10 cellular contexts compared by ENCODE assay signal in the genomic region with DNA sequence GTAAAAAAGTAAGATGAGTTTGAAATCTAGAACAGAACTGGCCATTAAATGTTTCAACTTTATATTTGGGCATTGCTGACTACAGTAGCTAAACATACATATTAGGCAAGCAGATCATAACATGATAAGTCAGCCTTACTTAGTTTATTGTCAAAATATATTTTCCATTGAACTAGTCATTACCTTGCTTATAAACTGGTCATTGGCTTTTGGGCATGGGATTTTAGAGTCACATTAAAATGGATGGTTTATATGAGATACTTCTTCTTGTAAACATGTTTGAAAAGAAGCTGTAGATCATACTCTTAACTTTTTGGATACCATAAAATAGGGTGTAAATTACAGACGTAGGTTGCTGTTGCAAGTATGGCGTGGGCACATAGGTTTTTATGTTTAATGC. TPM values are rescaled to one million over a fixed set of nuclear protein-coding genes. Genes with fewer than 3 reads are reported as not detected.
DNase-seq lines count a peak whose midpoint lies in the region; ATAC-seq, FAIRE-seq and TF ChIP-seq lines count a peak whose summit lies in the region.
"Had no signal": no experiment of that assay in that cellular context is flagged by ENCODE, and none has a peak within 500 bp of the region (broad histone marks: within the 10 kb centered on the region; RNA-seq: fewer than 3 reads in every experiment).

No MANE protein-coding gene starts in this region.

- dilution Hi-C loops in keratinocyte (cut with MboI; ENCODE audit: extremely low pct_ligation_motif_present, low sequenced_read_pairs) = no loop called here

- DNase-seq in activated CD8-positive, alpha-beta memory T cell treated with anti-CD3 and anti-CD28 coated beads, Interleukin-2, amount 10 ng/mL, durations not matched to agents 7 days and 5 days = no peak
- DNase-seq in activated CD8-positive, alpha-beta memory T cell treated with anti-CD3 and anti-CD28 coated beads for 24 hours = no peak
- DNase-seq in keratinocyte (ENCODE audit: low read depth, low spot score) (no peak), HTR-8/SVneo (ENCODE audit: insufficient read length, low spot score) (no peak)
- DNase-seq: cerebellar nuclear complex, H7 had no signal

- peaks cover 74% of the 10 kb centered on the region for H3K79me2 ChIP-seq in keratinocyte (ENCODE audit: control insufficient read depth, insufficient read depth, low read length)

- H3K27me3 ChIP-seq in keratinocyte (ENCODE audit: control insufficient read depth, extremely low read depth, insufficient read depth, low read length) (no peaks in the 10 kb centered on the region), thymus (ENCODE audit: control insufficient read depth, insufficient read depth) (no peaks in the 10 kb centered on the region)

- peak overlapping the region; percentile 67 for H3K27ac ChIP-seq in keratinocyte (ENCODE audit: control insufficient read depth, insufficient read depth, low read length)
- H3K27ac ChIP-seq in thymus (ENCODE audit: low read depth) = no peak overlapping the region

- no peaks in the 10 kb centered on the region for H3K9me1 ChIP-seq in keratinocyte (ENCODE audit: control insufficient read depth, extremely low read depth, insufficient read depth, low read length)

- CTCF ChIA-PET in activated CD8-positive, alpha-beta memory T cell treated with anti-CD3 and anti-CD28 coated beads, Interleukin-2, amount 10 ng/mL, durations not matched to agents 7 days and 5 days (lab: Charles Lee) = interaction anchor here (1.0 kb wide), 1 partner anchor 82 kb away, joined by 3 read pairs; no protein-coding TSS in a partner anchor

- WGBS in thymus = 93% methylated on average over 2 of the region's 2 CpGs

- H3K36me3 ChIP-seq in keratinocyte (ENCODE audit: control insufficient read depth in 2 of 2, extremely low read depth in 1 of 2, insufficient read depth in 2 of 2, low read length in 2 of 2) (no peaks in the 10 kb centered on the region), thymus (ENCODE audit: control insufficient read depth, insufficient read depth) (no peaks in the 10 kb centered on the region)

- FAIRE-seq in keratinocyte (lab: Jason Lieb, UNC) (no peak), HTR-8/SVneo (lab: Jason Lieb, UNC) (no peak)

- H3K4me1 ChIP-seq in keratinocyte (ENCODE audit: control insufficient read depth, extremely low read depth, insufficient read depth, low read length) (peaks cover 15% of the 10 kb centered on the region), thymus (ENCODE audit: control insufficient read depth, insufficient read depth, low read length) (peaks cover 5% of the 10 kb centered on the region)

- peak overlapping the region; percentile 98 for H3K9ac ChIP-seq in keratinocyte (ENCODE audit: control insufficient read depth, extremely low read depth, insufficient read depth, low read length)

- H3K4me1 Mint-ChIP-seq in activated CD8-positive, alpha-beta memory T cell treated with anti-CD3 and anti-CD28 coated beads, Interleukin-2, amount 10 ng/mL, durations not matched to agents 7 days and 5 days = peaks cover 35% of the 10 kb centered on the region
- H3K4me1 Mint-ChIP-seq in activated T-helper 17 cell treated with anti-CD3 and anti-CD28 coated beads, Interleukin-2, amount 50 U/mL, for 72 hours = peaks cover 26% of the 10 kb centered on the region

- H3K27ac Mint-ChIP-seq in activated CD8-positive, alpha-beta memory T cell treated with anti-CD3 and anti-CD28 coated beads, Interleukin-2, amount 10 ng/mL, durations not matched to agents 7 days and 5 days = no peak overlapping the region
- H3K27ac Mint-ChIP-seq in activated T-helper 17 cell treated with anti-CD3 and anti-CD28 coated beads, Interleukin-2, amount 50 U/mL, for 72 hours = peak overlapping the region; percentile 75

- peaks cover 8% of the 10 kb centered on the region for H4K20me1 ChIP-seq in keratinocyte (ENCODE audit: control insufficient read depth, extremely low read depth, insufficient read depth, low read length)

- H2AFZ ChIP-seq in keratinocyte (ENCODE audit: control insufficient read depth, low read length) = no peak overlapping the region

- no peak for ATAC-seq in activated CD8-positive, alpha-beta memory T cell treated with anti-CD3 and anti-CD28 coated beads, Interleukin-2, amount 10 ng/mL, durations not matched to agents 7 days and 5 days
- ATAC-seq in activated T-helper 17 cell treated with anti-CD3 and anti-CD28 coated beads, Interleukin-2, amount 50 U/mL, for 72 hours (replicated peaks) = no peak
- ATAC-seq in HG03159 (IDR thresholded peaks at IDR 0.05; ENCODE audit: unreplicated experiment) (no peak), HG02981 (IDR thresholded peaks at IDR 0.05; ENCODE audit: unreplicated experiment) (no peak)

- TF ChIP-seq CTCF in keratinocyte (optimal IDR thresholded peaks at IDR 0.05 in 1 of 3, IDR thresholded peaks at IDR 0.05 in 1 of 3, conservative IDR thresholded peaks at IDR 0.05 in 1 of 3; ENCODE audit: extremely low read depth in 1 of 3, insufficient read depth in 2 of 3, low read length in 3 of 3) = no peak

- peak overlapping the region; percentile 49 for H3K4me3 Mint-ChIP-seq in activated CD8-positive, alpha-beta memory T cell treated with anti-CD3 and anti-CD28 coated beads, Interleukin-2, amount 10 ng/mL, durations not matched to agents 7 days and 5 days
- H3K4me3 Mint-ChIP-seq in activated T-helper 17 cell treated with anti-CD3 and anti-CD28 coated beads, Interleukin-2, amount 50 U/mL, for 72 hours = peak overlapping the region; percentile 98

- no peaks in the 10 kb centered on the region for H3K9me3 ChIP-seq in keratinocyte (ENCODE audit: control insufficient read depth, low read depth, low read length)
- no peaks in the 10 kb centered on the region for H3K9me3 ChIP-seq in thymus (ENCODE audit: control insufficient read depth)

- peak overlapping the region; percentile 82 for H3K4me2 ChIP-seq in keratinocyte (ENCODE audit: control insufficient read depth, extremely low read depth, insufficient read depth, low read depth, low read length)

- H3K36me3 Mint-ChIP-seq in activated CD8-positive, alpha-beta memory T cell treated with anti-CD3 and anti-CD28 coated beads, Interleukin-2, amount 10 ng/mL, durations not matched to agents 7 days and 5 days = peaks cover 5% of the 10 kb centered on the region
- H3K36me3 Mint-ChIP-seq in activated T-helper 17 cell treated with anti-CD3 and anti-CD28 coated beads, Interleukin-2, amount 50 U/mL, for 72 hours (ENCODE audit: low read depth) = no peaks in the 10 kb centered on the region

- H3K9me3 Mint-ChIP-seq in activated CD8-positive, alpha-beta memory T cell treated with anti-CD3 and anti-CD28 coated beads, Interleukin-2, amount 10 ng/mL, durations not matched to agents 7 days and 5 days (ENCODE audit: low read depth) = peaks cover 3% of the 10 kb centered on the region
- H3K9me3 Mint-ChIP-seq in activated T-helper 17 cell treated with anti-CD3 and anti-CD28 coated beads, Interleukin-2, amount 50 U/mL, for 72 hours = no peaks in the 10 kb centered on the region

- H3K4me3 ChIP-seq in keratinocyte (ENCODE audit: control insufficient read depth in 2 of 3, extremely low read depth in 1 of 3, insufficient read depth in 2 of 3, low read depth in 1 of 3, low read length in 3 of 3) = peak overlapping the region; percentile 82 to 97 (median 88)
- peak overlapping the region; percentile 23 for H3K4me3 ChIP-seq in thymus (ENCODE audit: low read length)

- no peaks in the 10 kb centered on the region for H3K27me3 Mint-ChIP-seq in activated CD8-positive, alpha-beta memory T cell treated with anti-CD3 and anti-CD28 coated beads, Interleukin-2, amount 10 ng/mL, durations not matched to agents 7 days and 5 days
- H3K27me3 Mint-ChIP-seq in activated T-helper 17 cell treated with anti-CD3 and anti-CD28 coated beads, Interleukin-2, amount 50 U/mL, for 72 hours = no peaks in the 10 kb centered on the region

RNA-seq across cellular contexts. Expression of gene HIPK3, which starts 2.7 kb away (rescaled TPM):
- total RNA-seq in activated CD8-positive, alpha-beta memory T cell treated with anti-CD3 and anti-CD28 coated beads, Interleukin-2, amount 10 ng/mL, durations not matched to agents 7 days and 5 days = 10 to 100 TPM; 33.6 to 34.4 TPM
- 10 to 100 TPM; 31.9 to 36.5 TPM for total RNA-seq in activated T-helper 17 cell treated with anti-CD3 and anti-CD28 coated beads, Interleukin-2, amount 50 U/mL, for 72 hours
- polyA plus RNA-seq in keratinocyte (31.9 to 37.3 TPM (median 33.8 TPM) in 3 replicates), thymus (35.7 TPM)
- polyA plus RNA-seq in keratinocyte (2011; ENCODE audit: low read depth) = 37.9 TPM
- 19.7 and 35.4 TPM in 2 replicates for polyA plus RNA-seq in keratinocyte (2011; cell fraction: cytosol; rRNA removed)
- 32.2 and 35.7 TPM in 2 replicates for polyA plus RNA-seq in keratinocyte (2011; cell fraction: nucleus; rRNA removed)
- polyA plus RNA-seq in keratinocyte (2012; ENCODE audit: low replicate concordance) = 20.5 and 22.2 TPM in 2 replicates
- 57.9 to 143 TPM (median 141 TPM) in 3 replicates for polyA minus RNA-seq in keratinocyte
- polyA minus RNA-seq in keratinocyte (2011; cell fraction: cytosol; rRNA and poly(A)+ RNA removed) = 80.8 TPM
- polyA minus RNA-seq in keratinocyte (2011; cell fraction: nucleus; rRNA and poly(A)+ RNA removed) = 53.1 and 117 TPM in 2 replicates
